8 cellular contexts compared by ENCODE assay signal in the genomic region with DNA sequence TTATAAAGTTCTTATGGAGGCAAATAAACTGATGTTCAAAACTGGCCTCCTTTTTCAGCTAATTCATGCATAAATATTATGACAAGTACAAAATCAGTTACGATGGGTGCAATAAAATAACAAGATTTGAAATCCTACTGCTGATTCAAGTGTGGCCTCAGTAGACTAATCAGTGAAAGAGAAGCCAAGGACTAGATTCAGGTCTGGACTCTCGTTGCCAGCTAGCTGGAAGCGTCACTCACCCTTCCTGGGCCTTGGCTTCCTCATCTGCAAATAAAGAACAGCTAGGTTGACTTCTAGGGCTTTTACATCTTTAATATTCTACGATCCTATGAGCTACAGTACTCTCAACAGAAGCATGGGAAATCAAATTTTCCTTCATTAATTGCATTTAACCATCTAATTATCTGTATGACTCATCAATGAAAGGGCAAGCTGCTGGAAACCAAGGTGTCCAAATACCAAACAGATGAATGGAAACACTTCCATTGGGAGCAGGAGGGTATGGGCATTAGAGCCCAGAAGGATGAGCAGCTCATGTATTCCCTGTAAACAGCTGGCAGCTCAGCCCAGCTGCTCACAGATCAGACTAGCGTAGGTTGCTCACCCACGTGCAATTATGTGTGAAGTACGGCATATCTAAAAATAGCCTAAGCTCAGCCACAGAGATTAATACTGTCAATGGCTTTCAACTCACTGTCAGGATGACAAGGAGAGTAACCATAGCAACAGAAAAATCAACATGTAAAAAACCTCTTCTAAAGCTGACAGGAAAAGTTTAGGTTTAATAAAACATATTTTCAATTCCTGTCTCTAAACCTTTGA.
DNase-seq lines count a peak whose midpoint lies in the region; ATAC-seq and TF ChIP-seq lines count a peak whose summit lies in the region.

No MANE protein-coding gene starts in this region.

- peak; percentile 57 for ATAC-seq in GM21529 (IDR thresholded peaks at IDR 0.05; ENCODE audit: unreplicated experiment)
- no peak for ATAC-seq in HG03097 (IDR thresholded peaks at IDR 0.05; ENCODE audit: low FRiP score, unreplicated experiment)

- no peak for TF ChIP-seq CTCF in fibroblast of mammary gland (conservative IDR thresholded peaks at IDR 0.05; ENCODE audit: control insufficient read depth, insufficient read depth, low read depth, low read length)

- DNase-seq in DMS 273 (lab: John Stamatoyannopoulos, UW; ENCODE audit: unreplicated experiment) (peak; percentile 79), M059J (ENCODE audit: low read depth) (peak; percentile 49), fibroblast of mammary gland (ENCODE audit: low read depth) (peak; percentile 64), NCI-H1092 treated with DMSO at 0.1 percent for 48 hours (lab: John Stamatoyannopoulos, UW) (no peak), occipital lobe (lab: John Stamatoyannopoulos, UW) (no peak), activated T-cell treated with anti-CD3 and anti-CD28 coated beads for 4 hours (no peak)

- no peak overlapping the region for H3K4me3 ChIP-seq in fibroblast of mammary gland (ENCODE audit: control insufficient read depth, low read depth, low read length)

Comparison
In these comparisons a context has a peak if more than half of its experiments do, and no peak if none do; other contexts are left out.
1. DNase-seq: peak in DMS 273 (single experiment), M059J (single experiment) and fibroblast of mammary gland (single experiment); none in NCI-H1092 treated with DMSO at 0.1 percent for 48 hours (single experiment), occipital lobe (single experiment) and activated T-cell treated with anti-CD3 and anti-CD28 coated beads for 4 hours (single experiment).